In the genomic region with DNA sequence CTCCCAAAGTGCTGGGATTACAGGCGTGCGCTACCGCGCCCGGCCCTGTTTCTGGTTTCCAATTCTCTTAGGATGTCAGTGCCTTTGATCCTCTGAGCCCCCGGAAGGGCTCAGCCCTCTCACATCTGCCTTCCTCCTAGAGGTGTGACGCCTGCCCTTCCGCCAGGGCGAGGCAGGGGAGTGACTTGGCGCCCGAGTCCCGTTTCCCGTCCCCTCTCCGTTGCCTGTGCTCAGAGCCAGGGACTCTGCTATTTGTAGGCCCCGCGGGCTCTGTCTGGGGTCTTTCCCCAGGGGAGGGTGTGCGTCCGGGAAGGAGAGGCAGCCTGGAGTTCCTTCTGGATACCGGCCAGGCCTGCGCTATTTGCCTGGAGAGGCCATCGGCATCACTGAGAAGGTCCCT, we compare ENCODE assay signal across 8 cellular contexts.
DNase-seq lines count a peak whose midpoint lies in the region; ATAC-seq, FAIRE-seq and TF ChIP-seq lines count a peak whose summit lies in the region.

No MANE protein-coding gene starts in this region.

- H3K79me2 ChIP-seq in GM23338 (replicated peaks; ENCODE audit: insufficient read depth): no peaks in the 10 kb centered on the region

- no peaks in the 10 kb centered on the region for H3F3A ChIP-seq in GM23338 (replicated peaks; ENCODE audit: low read depth)

- no peaks in the 10 kb centered on the region for H3K27me3 ChIP-seq in esophagus (ENCODE audit: control insufficient read depth in 1 of 2, insufficient read depth in 2 of 2, low read length in 2 of 2)
- H3K27me3 ChIP-seq in small intestine (ENCODE audit: control insufficient read depth in 2 of 2, insufficient read depth in 2 of 2, low read length in 2 of 2): no peaks in the 10 kb centered on the region
- no peaks in the 10 kb centered on the region for H3K27me3 ChIP-seq in GM23338 (ENCODE audit: insufficient read depth)

- CTCF ChIA-PET in activated CD4-positive, alpha-beta T cell treated with anti-CD3 and anti-CD28 coated beads, Interleukin-2, amount 10 ng/mL, durations not matched to agents 7 days and 5 days (lab: Charles Lee): no interaction called here

- peaks cover 3% of the 10 kb centered on the region for H3K27me3 Mint-ChIP-seq in activated CD4-positive, alpha-beta T cell treated with anti-CD3 and anti-CD28 coated beads, Interleukin-2, amount 10 ng/mL, durations not matched to agents 7 days and 5 days
- H3K27me3 Mint-ChIP-seq in GM23338 (ENCODE audit: insufficient read depth, low read depth, poor library complexity): peaks cover 6% of the 10 kb centered on the region

- no peak for TF ChIP-seq CTCF in GM23338 (conservative IDR thresholded peaks at IDR 0.05; ENCODE audit: low read depth in 2 of 2)

- peak overlapping the region; percentile 98 for H3K27ac Mint-ChIP-seq in activated CD4-positive, alpha-beta T cell treated with anti-CD3 and anti-CD28 coated beads, Interleukin-2, amount 10 ng/mL, durations not matched to agents 7 days and 5 days
- H3K27ac Mint-ChIP-seq in GM23338: no peak overlapping the region

- no peak overlapping the region for H3K4me2 ChIP-seq in GM23338

- POLR2A ChIA-PET in activated CD4-positive, alpha-beta T cell treated with anti-CD3 and anti-CD28 coated beads, Interleukin-2, amount 10 ng/mL, durations not matched to agents 7 days and 5 days (lab: Charles Lee): no interaction called here

- H3K4me1 ChIP-seq in esophagus (ENCODE audit: control insufficient read depth in 2 of 2, insufficient read depth in 2 of 2, low read length in 1 of 2) (peaks cover 0 to 7% of the 10 kb centered on the region in 2 donors), small intestine (ENCODE audit: control insufficient read depth in 2 of 2, insufficient read depth in 1 of 2, low read depth in 1 of 2, low read length in 1 of 2) (peaks cover 0 to 5% of the 10 kb centered on the region in 2 donors), GM23338 (ENCODE audit: insufficient read depth) (no peaks in the 10 kb centered on the region)

- 39 to 50% methylated on average over 21 of the region's 21 CpGs for WGBS in esophagus, 2 donors
- 34 to 43% (median 42%) methylated on average over 17 to 21 of the region's 21 CpGs for WGBS in small intestine, 3 donors

- peaks cover 57% of the 10 kb centered on the region for H3K4me1 Mint-ChIP-seq in activated CD4-positive, alpha-beta T cell treated with anti-CD3 and anti-CD28 coated beads, Interleukin-2, amount 10 ng/mL, durations not matched to agents 7 days and 5 days
- no peaks in the 10 kb centered on the region for H3K4me1 Mint-ChIP-seq in GM23338

- peaks cover 5% of the 10 kb centered on the region for H3K36me3 Mint-ChIP-seq in activated CD4-positive, alpha-beta T cell treated with anti-CD3 and anti-CD28 coated beads, Interleukin-2, amount 10 ng/mL, durations not matched to agents 7 days and 5 days (ENCODE audit: low read depth)
- H3K36me3 Mint-ChIP-seq in GM23338 (ENCODE audit: low read depth): peaks cover 9% of the 10 kb centered on the region

- FAIRE-seq in GM19239 (lab: Jason Lieb, UNC): no peak
- no peak for FAIRE-seq in small intestine (lab: Jason Lieb, UNC)

- H3K9me3 ChIP-seq in esophagus (ENCODE audit: control insufficient read depth in 2 of 2, insufficient read depth in 1 of 2, low read depth in 1 of 2, low read length in 1 of 2) (no peaks in the 10 kb centered on the region), small intestine (ENCODE audit: control insufficient read depth, low read depth) (peaks cover 2% of the 10 kb centered on the region)

- peaks cover 10% of the 10 kb centered on the region for H3K9me3 Mint-ChIP-seq in activated CD4-positive, alpha-beta T cell treated with anti-CD3 and anti-CD28 coated beads, Interleukin-2, amount 10 ng/mL, durations not matched to agents 7 days and 5 days
- peaks cover 20% of the 10 kb centered on the region for H3K9me3 Mint-ChIP-seq in GM23338

- peak overlapping the region; percentile 18 to 73 for H3K27ac ChIP-seq in esophagus (ENCODE audit: low read depth in 2 of 2, low read length in 1 of 2)
- peak overlapping the region in 1 of 2 donors; percentile 78 for H3K27ac ChIP-seq in small intestine (ENCODE audit: low read depth in 1 of 2, low read length in 1 of 2)
- no peak overlapping the region for H3K27ac ChIP-seq in GM23338 (ENCODE audit: low read depth)

- no peak overlapping the region for H2AFZ ChIP-seq in GM23338

- no peaks in the 10 kb centered on the region for H3K36me3 ChIP-seq in esophagus (ENCODE audit: control insufficient read depth in 2 of 2, insufficient read depth in 2 of 2, low read length in 1 of 2)
- no peaks in the 10 kb centered on the region for H3K36me3 ChIP-seq in small intestine (ENCODE audit: control insufficient read depth in 2 of 2, insufficient read depth in 2 of 2, low read length in 2 of 2)
- H3K36me3 ChIP-seq in GM23338 (ENCODE audit: insufficient read depth): no peaks in the 10 kb centered on the region

- DNase-seq in GM19239 (ENCODE audit: insufficient read length, low spot score) (peak; percentile 73), small intestine (peak; percentile 60), foreskin melanocyte (no peak), iPS-NIHi11 (ENCODE audit: low spot score) (no peak), GM23338 (ENCODE audit: low spot score) (no peak)
- peak; percentile 73 for DNase-seq in activated CD4-positive, alpha-beta T cell treated with anti-CD3 and anti-CD28 coated beads, Interleukin-2, amount 10 ng/mL, durations not matched to agents 7 days and 5 days

- H3K4me3 ChIP-seq in esophagus (ENCODE audit: low read depth in 1 of 2, low read length in 2 of 2): peak overlapping the region; percentile 7 to 21
- H3K4me3 ChIP-seq in small intestine (ENCODE audit: low read depth in 1 of 2, low read length in 2 of 2): peak overlapping the region in 1 of 2 donors; percentile 37
- no peak overlapping the region for H3K4me3 ChIP-seq in GM23338

- H3K4me3 Mint-ChIP-seq in activated CD4-positive, alpha-beta T cell treated with anti-CD3 and anti-CD28 coated beads, Interleukin-2, amount 10 ng/mL, durations not matched to agents 7 days and 5 days: peak overlapping the region; percentile 70
- H3K4me3 Mint-ChIP-seq in GM23338: no peak overlapping the region

- H3K9me2 ChIP-seq in GM23338 (ENCODE audit: insufficient read depth): 0 out of 2 replicates have a peak, but pooled peaks cover 3% of the 10 kb centered on the region

- ATAC-seq in HG03571 (IDR thresholded peaks at IDR 0.05; ENCODE audit: unreplicated experiment) (no peak), GM23338 (no peak)

- no peaks in the 10 kb centered on the region for H4K20me1 ChIP-seq in GM23338 (replicated peaks; ENCODE audit: insufficient read depth)

TF ChIP-seq in GM23338, 12 proteins besides CTCF, POLR2A, EP300 and RAD21 (continues in another document):
- TF ChIP-seq EZH2phosphoT487 (IDR thresholded peaks at IDR 0.05; ENCODE audit: unreplicated experiment): no peak
- no peak for TF ChIP-seq NANOG (IDR thresholded peaks at IDR 0.05; ENCODE audit: borderline replicate concordance)
- no peak for TF ChIP-seq EZH2 (IDR thresholded peaks at IDR 0.05; ENCODE audit: low read depth, unreplicated experiment)
- no peak for TF ChIP-seq CREB1 (CRISPR knock-in tag; IDR thresholded peaks at IDR 0.05; ENCODE audit: low read depth)
- no peak for TF ChIP-seq ZNF114 (CRISPR knock-in tag; IDR thresholded peaks at IDR 0.05)
- TF ChIP-seq JUNB (IDR thresholded peaks at IDR 0.05; ENCODE audit: unreplicated experiment): no peak
- no peak for TF ChIP-seq ZNF331 (CRISPR knock-in tag; IDR thresholded peaks at IDR 0.05; ENCODE audit: low read depth)
- no peak for TF ChIP-seq POLR2AphosphoS5 (IDR thresholded peaks at IDR 0.05; ENCODE audit: low read depth)

Comparison
In these comparisons a context has a peak if more than half of its experiments do, and no peak if none do; other contexts are left out.
1. DNase-seq: peak in GM19239 (single experiment), activated CD4-positive, alpha-beta T cell treated with anti-CD3 and anti-CD28 coated beads, Interleukin-2, amount 10 ng/mL, durations not matched to agents 7 days and 5 days (single experiment) and small intestine (single experiment); none in foreskin melanocyte (single experiment), iPS-NIHi11 (single experiment) and GM23338 (single experiment).